1 cellular context compared by ENCODE assay signal in the genomic region with DNA sequence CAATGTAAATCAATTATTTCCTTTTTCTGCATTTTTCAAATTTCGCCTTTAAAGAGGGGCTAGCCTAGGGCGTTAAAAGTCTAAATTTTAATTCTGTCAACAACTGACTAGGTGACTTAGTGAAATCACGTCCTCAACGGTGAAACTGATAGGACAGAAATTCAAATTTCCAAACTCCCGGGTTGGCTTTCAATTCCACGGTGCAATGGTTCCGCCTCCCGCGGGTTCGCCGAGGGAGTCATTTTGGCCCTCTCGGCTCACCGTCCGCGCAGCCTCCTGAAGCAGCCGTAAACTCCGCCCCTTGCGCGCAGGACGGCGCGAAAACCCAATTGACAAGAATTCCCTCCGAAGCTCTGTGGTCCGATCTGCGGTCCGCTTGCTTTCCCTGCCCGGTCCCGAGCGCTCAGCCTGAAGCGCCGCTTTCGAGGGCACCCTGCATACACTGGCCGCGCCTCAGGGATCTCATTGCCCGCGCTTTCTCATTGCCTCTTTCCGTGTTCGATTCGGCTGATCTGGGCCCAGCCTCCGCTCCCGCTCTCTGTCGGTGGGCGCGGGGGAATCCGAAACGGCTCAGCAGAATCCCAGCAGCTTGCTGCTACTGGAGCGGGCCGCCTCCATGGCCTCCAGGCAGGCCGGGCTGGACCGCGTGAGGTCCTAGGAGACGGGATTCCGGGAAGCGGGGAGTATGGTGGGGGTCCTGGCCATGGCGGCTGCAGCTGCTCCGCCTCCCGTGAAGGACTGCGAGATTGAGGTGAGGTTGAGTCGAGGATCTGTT.
A peak's percentile ranks its signal among the peaks of the same experiment; 100 is the strongest.
TF ChIP-seq lines count a peak whose summit lies in the region.

Gene ATAD5, plus strand, starts transcription at position 304 of the 775 bp plus-strand sequence. Its CDS starts 382 bp downstream, at position 686.

TF ChIP-seq in HEK293, 187 proteins besides CTCF, POLR2A, EP300 and RAD21 (continued from another document and continues in another):
- TF ChIP-seq, protein P1, sequence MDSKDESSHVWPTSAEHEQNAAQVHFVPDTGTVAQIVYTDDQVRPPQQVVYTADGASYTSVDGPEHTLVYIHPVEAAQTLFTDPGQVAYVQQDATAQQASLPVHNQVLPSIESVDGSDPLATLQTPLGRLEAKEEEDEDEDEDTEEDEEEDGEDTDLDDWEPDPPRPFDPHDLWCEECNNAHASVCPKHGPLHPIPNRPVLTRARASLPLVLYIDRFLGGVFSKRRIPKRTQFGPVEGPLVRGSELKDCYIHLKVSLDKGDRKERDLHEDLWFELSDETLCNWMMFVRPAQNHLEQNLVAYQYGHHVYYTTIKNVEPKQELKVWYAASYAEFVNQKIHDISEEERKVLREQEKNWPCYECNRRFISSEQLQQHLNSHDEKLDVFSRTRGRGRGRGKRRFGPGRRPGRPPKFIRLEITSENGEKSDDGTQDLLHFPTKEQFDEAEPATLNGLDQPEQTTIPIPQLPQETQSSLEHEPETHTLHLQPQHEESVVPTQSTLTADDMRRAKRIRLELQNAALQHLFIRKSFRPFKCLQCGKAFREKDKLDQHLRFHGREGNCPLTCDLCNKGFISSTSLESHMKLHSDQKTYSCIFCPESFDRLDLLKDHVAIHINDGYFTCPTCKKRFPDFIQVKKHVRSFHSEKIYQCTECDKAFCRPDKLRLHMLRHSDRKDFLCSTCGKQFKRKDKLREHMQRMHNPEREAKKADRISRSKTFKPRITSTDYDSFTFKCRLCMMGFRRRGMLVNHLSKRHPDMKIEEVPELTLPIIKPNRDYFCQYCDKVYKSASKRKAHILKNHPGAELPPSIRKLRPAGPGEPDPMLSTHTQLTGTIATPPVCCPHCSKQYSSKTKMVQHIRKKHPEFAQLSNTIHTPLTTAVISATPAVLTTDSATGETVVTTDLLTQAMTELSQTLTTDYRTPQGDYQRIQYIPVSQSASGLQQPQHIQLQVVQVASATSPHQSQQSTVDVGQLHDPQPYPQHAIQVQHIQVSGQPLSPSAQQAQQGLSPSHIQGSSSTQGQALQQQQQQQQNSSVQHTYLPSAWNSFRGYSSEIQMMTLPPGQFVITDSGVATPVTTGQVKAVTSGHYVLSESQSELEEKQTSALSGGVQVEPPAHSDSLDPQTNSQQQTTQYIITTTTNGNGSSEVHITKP (tag by site-specific recombination; IDR thresholded peaks at IDR 0.05), result peak; percentile 94
- no peak; the same call in 1 of the 2 replicates for TF ChIP-seq PRDM2 (tag by site-specific recombination; IDR thresholded peaks at IDR 0.05; ENCODE audit: borderline replicate concordance)
- TF ChIP-seq ZNF341 (tag by site-specific recombination; IDR thresholded peaks at IDR 0.05; ENCODE audit: low read depth), result no peak
- no peak for TF ChIP-seq ZNF404 (tag by site-specific recombination; IDR thresholded peaks at IDR 0.05)
- TF ChIP-seq ZNF311 (tag by site-specific recombination; IDR thresholded peaks at IDR 0.05; ENCODE audit: borderline replicate concordance), result no peak
- no peak for TF ChIP-seq ZSCAN16 (tag by site-specific recombination; IDR thresholded peaks at IDR 0.05)
- TF ChIP-seq ZNF530 (tag by site-specific recombination; IDR thresholded peaks at IDR 0.05; ENCODE audit: low read depth), result no peak
- TF ChIP-seq OSR2 (tag by site-specific recombination; IDR thresholded peaks at IDR 0.05), result no peak
- TF ChIP-seq TSHZ1 (tag by site-specific recombination; IDR thresholded peaks at IDR 0.05; ENCODE audit: borderline replicate concordance), result no peak
- no peak for TF ChIP-seq ZFP3 (tag by site-specific recombination; IDR thresholded peaks at IDR 0.05; ENCODE audit: low read depth)
- no peak for TF ChIP-seq ZNF701 (tag by site-specific recombination; IDR thresholded peaks at IDR 0.05)
- peak; percentile 97 for TF ChIP-seq ZNF335 (tag by site-specific recombination; conservative IDR thresholded peaks at IDR 0.05)
- TF ChIP-seq, protein P2, sequence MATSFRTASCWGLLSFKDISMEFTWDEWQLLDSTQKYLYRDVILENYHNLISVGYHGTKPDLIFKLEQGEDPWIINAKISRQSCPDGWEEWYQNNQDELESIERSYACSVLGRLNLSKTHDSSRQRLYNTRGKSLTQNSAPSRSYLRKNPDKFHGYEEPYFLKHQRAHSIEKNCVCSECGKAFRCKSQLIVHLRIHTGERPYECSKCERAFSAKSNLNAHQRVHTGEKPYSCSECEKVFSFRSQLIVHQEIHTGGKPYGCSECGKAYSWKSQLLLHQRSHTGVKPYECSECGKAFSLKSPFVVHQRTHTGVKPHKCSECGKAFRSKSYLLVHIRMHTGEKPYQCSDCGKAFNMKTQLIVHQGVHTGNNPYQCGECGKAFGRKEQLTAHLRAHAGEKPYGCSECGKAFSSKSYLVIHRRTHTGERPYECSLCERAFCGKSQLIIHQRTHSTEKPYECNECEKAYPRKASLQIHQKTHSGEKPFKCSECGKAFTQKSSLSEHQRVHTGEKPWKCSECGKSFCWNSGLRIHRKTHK (tag by site-specific recombination; IDR thresholded peaks at IDR 0.05), result no peak
- no peak for TF ChIP-seq ZNF830 (tag by site-specific recombination; IDR thresholded peaks at IDR 0.05; ENCODE audit: low read depth)
- TF ChIP-seq ZNF423 (tag by site-specific recombination; IDR thresholded peaks at IDR 0.05), result no peak; the same call in 1 of the 2 replicates
- TF ChIP-seq, protein P3, sequence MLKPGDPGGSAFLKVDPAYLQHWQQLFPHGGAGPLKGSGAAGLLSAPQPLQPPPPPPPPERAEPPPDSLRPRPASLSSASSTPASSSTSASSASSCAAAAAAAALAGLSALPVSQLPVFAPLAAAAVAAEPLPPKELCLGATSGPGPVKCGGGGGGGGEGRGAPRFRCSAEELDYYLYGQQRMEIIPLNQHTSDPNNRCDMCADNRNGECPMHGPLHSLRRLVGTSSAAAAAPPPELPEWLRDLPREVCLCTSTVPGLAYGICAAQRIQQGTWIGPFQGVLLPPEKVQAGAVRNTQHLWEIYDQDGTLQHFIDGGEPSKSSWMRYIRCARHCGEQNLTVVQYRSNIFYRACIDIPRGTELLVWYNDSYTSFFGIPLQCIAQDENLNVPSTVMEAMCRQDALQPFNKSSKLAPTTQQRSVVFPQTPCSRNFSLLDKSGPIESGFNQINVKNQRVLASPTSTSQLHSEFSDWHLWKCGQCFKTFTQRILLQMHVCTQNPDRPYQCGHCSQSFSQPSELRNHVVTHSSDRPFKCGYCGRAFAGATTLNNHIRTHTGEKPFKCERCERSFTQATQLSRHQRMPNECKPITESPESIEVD (tag by site-specific recombination; IDR thresholded peaks at IDR 0.05), result no peak
- TF ChIP-seq ZBTB44 (tag by site-specific recombination; IDR thresholded peaks at IDR 0.05), result peak; percentile 82
- TF ChIP-seq HOXC10 (CRISPR knock-in tag; IDR thresholded peaks at IDR 0.05), result no peak
- TF ChIP-seq ZIC2 (tag by site-specific recombination; IDR thresholded peaks at IDR 0.05), result 0 out of 2 replicates have a peak, but pooled peaks have one; percentile 17
- peak; percentile 41; the same call in 1 of the 2 replicates for TF ChIP-seq WT1 (tag by site-specific recombination; IDR thresholded peaks at IDR 0.05)
- TF ChIP-seq GLI4 (tag by site-specific recombination; IDR thresholded peaks at IDR 0.05), result no peak
- no peak for TF ChIP-seq ZNF624 (tag by site-specific recombination; IDR thresholded peaks at IDR 0.05)
- TF ChIP-seq BCL6B (tag by site-specific recombination; IDR thresholded peaks at IDR 0.05), result no peak
- no peak for TF ChIP-seq ZNF174 (tag by site-specific recombination; IDR thresholded peaks at IDR 0.05)
- TF ChIP-seq, protein P4, sequence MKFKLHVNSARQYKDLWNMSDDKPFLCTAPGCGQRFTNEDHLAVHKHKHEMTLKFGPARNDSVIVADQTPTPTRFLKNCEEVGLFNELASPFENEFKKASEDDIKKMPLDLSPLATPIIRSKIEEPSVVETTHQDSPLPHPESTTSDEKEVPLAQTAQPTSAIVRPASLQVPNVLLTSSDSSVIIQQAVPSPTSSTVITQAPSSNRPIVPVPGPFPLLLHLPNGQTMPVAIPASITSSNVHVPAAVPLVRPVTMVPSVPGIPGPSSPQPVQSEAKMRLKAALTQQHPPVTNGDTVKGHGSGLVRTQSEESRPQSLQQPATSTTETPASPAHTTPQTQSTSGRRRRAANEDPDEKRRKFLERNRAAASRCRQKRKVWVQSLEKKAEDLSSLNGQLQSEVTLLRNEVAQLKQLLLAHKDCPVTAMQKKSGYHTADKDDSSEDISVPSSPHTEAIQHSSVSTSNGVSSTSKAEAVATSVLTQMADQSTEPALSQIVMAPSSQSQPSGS (tag by site-specific recombination; IDR thresholded peaks at IDR 0.05; ENCODE audit: low read depth), result no peak
- TF ChIP-seq ZNF792 (tag by site-specific recombination; IDR thresholded peaks at IDR 0.05), result no peak
- no peak for TF ChIP-seq BCL11B (tag by site-specific recombination; IDR thresholded peaks at IDR 0.05; ENCODE audit: low read depth)
- TF ChIP-seq ZNF302 (tag by site-specific recombination; IDR thresholded peaks at IDR 0.05; ENCODE audit: low read depth), result no peak
